ENCODE assay signal across 1 cellular context in the genomic region with DNA sequence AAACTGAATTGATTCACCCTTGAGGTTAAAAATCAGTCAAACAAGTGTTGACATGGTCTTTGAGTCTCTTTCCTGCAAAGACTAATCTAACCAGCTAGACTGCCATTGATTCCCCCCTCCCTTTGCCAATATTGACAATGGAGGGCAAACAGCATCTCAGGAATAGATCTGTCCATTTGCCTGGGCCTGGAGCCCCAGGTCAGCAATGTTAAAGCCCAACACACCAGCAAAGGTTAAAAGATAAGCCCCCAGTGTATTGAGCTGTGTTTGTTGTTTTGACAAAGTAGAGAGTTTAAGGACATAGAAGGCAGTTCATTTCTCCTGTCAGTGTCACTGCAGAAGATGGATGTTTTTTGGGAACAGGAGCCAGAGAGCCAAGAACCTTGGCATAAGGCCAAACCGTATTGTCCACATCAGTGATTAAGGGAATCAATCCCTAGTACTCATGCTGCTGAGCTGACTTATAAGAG.
TF ChIP-seq lines count a peak whose summit lies in the region.

No MANE protein-coding gene starts in this region.

TF ChIP-seq in HepG2, 621 proteins besides CTCF, POLR2A, EP300 and RAD21 (continued from another document and continues in another):
- no peak for TF ChIP-seq ZNF83 (CRISPR knock-in tag; IDR thresholded peaks at IDR 0.05; ENCODE audit: borderline replicate concordance)
- 0 out of 2 replicates have a peak, but pooled peaks have one; percentile 6 for TF ChIP-seq ZNF629 (CRISPR knock-in tag; conservative IDR thresholded peaks at IDR 0.05)
- TF ChIP-seq ZFP37 (CRISPR knock-in tag; IDR thresholded peaks at IDR 0.05; ENCODE audit: borderline replicate concordance), result no peak
- TF ChIP-seq, protein P1, sequence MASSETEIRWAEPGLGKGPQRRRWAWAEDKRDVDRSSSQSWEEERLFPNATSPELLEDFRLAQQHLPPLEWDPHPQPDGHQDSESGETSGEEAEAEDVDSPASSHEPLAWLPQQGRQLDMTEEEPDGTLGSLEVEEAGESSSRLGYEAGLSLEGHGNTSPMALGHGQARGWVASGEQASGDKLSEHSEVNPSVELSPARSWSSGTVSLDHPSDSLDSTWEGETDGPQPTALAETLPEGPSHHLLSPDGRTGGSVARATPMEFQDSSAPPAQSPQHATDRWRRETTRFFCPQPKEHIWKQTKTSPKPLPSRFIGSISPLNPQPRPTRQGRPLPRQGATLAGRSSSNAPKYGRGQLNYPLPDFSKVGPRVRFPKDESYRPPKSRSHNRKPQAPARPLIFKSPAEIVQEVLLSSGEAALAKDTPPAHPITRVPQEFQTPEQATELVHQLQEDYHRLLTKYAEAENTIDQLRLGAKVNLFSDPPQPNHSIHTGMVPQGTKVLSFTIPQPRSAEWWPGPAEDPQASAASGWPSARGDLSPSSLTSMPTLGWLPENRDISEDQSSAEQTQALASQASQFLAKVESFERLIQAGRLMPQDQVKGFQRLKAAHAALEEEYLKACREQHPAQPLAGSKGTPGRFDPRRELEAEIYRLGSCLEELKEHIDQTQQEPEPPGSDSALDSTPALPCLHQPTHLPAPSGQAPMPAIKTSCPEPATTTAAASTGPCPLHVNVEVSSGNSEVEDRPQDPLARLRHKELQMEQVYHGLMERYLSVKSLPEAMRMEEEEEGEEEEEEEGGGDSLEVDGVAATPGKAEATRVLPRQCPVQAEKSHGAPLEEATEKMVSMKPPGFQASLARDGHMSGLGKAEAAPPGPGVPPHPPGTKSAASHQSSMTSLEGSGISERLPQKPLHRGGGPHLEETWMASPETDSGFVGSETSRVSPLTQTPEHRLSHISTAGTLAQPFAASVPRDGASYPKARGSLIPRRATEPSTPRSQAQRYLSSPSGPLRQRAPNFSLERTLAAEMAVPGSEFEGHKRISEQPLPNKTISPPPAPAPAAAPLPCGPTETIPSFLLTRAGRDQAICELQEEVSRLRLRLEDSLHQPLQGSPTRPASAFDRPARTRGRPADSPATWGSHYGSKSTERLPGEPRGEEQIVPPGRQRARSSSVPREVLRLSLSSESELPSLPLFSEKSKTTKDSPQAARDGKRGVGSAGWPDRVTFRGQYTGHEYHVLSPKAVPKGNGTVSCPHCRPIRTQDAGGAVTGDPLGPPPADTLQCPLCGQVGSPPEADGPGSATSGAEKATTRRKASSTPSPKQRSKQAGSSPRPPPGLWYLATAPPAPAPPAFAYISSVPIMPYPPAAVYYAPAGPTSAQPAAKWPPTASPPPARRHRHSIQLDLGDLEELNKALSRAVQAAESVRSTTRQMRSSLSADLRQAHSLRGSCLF (CRISPR knock-in tag; IDR thresholded peaks at IDR 0.05; ENCODE audit: borderline replicate concordance), result no peak
- TF ChIP-seq ZKSCAN1 (IDR thresholded peaks at IDR 0.05; ENCODE audit: low read length), result no peak
- TF ChIP-seq, protein P2, sequence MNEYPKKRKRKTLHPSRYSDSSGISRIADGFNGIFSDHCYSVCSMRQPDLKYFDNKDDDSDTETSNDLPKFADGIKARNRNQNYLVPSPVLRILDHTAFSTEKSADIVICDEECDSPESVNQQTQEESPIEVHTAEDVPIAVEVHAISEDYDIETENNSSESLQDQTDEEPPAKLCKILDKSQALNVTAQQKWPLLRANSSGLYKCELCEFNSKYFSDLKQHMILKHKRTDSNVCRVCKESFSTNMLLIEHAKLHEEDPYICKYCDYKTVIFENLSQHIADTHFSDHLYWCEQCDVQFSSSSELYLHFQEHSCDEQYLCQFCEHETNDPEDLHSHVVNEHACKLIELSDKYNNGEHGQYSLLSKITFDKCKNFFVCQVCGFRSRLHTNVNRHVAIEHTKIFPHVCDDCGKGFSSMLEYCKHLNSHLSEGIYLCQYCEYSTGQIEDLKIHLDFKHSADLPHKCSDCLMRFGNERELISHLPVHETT (CRISPR knock-in tag; conservative IDR thresholded peaks at IDR 0.05), result no peak
- TF ChIP-seq, protein P3, sequence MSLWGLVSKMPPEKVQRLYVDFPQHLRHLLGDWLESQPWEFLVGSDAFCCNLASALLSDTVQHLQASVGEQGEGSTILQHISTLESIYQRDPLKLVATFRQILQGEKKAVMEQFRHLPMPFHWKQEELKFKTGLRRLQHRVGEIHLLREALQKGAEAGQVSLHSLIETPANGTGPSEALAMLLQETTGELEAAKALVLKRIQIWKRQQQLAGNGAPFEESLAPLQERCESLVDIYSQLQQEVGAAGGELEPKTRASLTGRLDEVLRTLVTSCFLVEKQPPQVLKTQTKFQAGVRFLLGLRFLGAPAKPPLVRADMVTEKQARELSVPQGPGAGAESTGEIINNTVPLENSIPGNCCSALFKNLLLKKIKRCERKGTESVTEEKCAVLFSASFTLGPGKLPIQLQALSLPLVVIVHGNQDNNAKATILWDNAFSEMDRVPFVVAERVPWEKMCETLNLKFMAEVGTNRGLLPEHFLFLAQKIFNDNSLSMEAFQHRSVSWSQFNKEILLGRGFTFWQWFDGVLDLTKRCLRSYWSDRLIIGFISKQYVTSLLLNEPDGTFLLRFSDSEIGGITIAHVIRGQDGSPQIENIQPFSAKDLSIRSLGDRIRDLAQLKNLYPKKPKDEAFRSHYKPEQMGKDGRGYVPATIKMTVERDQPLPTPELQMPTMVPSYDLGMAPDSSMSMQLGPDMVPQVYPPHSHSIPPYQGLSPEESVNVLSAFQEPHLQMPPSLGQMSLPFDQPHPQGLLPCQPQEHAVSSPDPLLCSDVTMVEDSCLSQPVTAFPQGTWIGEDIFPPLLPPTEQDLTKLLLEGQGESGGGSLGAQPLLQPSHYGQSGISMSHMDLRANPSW (CRISPR knock-in tag; IDR thresholded peaks at IDR 0.05; ENCODE audit: borderline replicate concordance), result no peak
- peak; percentile 82 for TF ChIP-seq TCF7 (IDR thresholded peaks at IDR 0.05; ENCODE audit: low read depth)
- TF ChIP-seq LCORL (IDR thresholded peaks at IDR 0.05), result peak; percentile 69
- peak; percentile 81; the same call in 1 of the 2 replicates for TF ChIP-seq LCORL (CRISPR knock-in tag; IDR thresholded peaks at IDR 0.05)
- no peak for TF ChIP-seq NR1H2 (CRISPR knock-in tag; IDR thresholded peaks at IDR 0.05; ENCODE audit: borderline replicate concordance, low read depth)
- TF ChIP-seq SNAI1 (CRISPR knock-in tag; IDR thresholded peaks at IDR 0.05; ENCODE audit: borderline replicate concordance), result no peak
- no peak for TF ChIP-seq ZNF160 (CRISPR knock-in tag; IDR thresholded peaks at IDR 0.05)
- TF ChIP-seq NAIF1 (CRISPR knock-in tag; IDR thresholded peaks at IDR 0.05; ENCODE audit: borderline replicate concordance), result no peak
- 0 out of 2 replicates have a peak, but pooled peaks have one; percentile 50 for TF ChIP-seq MBD4 (IDR thresholded peaks at IDR 0.05; ENCODE audit: borderline replicate concordance, low read length)
- no peak for TF ChIP-seq ATM (IDR thresholded peaks at IDR 0.05; ENCODE audit: borderline replicate concordance)
- TF ChIP-seq, protein P4, sequence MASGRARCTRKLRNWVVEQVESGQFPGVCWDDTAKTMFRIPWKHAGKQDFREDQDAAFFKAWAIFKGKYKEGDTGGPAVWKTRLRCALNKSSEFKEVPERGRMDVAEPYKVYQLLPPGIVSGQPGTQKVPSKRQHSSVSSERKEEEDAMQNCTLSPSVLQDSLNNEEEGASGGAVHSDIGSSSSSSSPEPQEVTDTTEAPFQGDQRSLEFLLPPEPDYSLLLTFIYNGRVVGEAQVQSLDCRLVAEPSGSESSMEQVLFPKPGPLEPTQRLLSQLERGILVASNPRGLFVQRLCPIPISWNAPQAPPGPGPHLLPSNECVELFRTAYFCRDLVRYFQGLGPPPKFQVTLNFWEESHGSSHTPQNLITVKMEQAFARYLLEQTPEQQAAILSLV (CRISPR knock-in tag; IDR thresholded peaks at IDR 0.05; ENCODE audit: borderline replicate concordance), result peak; percentile 45; the same call in 1 of the 2 replicates
- no peak for TF ChIP-seq ZNF510 (CRISPR knock-in tag; IDR thresholded peaks at IDR 0.05; ENCODE audit: low read depth)
- no peak for TF ChIP-seq NFRKB (IDR thresholded peaks at IDR 0.05)
- TF ChIP-seq ARNT2 (CRISPR knock-in tag; IDR thresholded peaks at IDR 0.05; ENCODE audit: low read depth), result peak; percentile 67; the same call in 1 of the 2 replicates
- TF ChIP-seq SP140L (CRISPR knock-in tag; IDR thresholded peaks at IDR 0.05; ENCODE audit: borderline replicate concordance), result no peak
- no peak for TF ChIP-seq PHF8 (CRISPR knock-in tag; IDR thresholded peaks at IDR 0.05)
- peak; percentile 58; the same call in 1 of the 2 replicates for TF ChIP-seq RXRA (CRISPR knock-in tag; IDR thresholded peaks at IDR 0.05)
- no peak for TF ChIP-seq ZNF879 (CRISPR knock-in tag; IDR thresholded peaks at IDR 0.05)
- TF ChIP-seq ZNF205 (CRISPR knock-in tag; IDR thresholded peaks at IDR 0.05), result no peak
- no peak for TF ChIP-seq PHF5A (CRISPR knock-in tag; IDR thresholded peaks at IDR 0.05; ENCODE audit: low read depth, unreplicated experiment)
- no peak for TF ChIP-seq ZBTB42 (CRISPR knock-in tag; IDR thresholded peaks at IDR 0.05)
- TF ChIP-seq SAP130 (CRISPR knock-in tag; IDR thresholded peaks at IDR 0.05; ENCODE audit: low read depth), result peak; percentile 53
- TF ChIP-seq RFX3 (CRISPR knock-in tag; IDR thresholded peaks at IDR 0.05), result no peak
- TF ChIP-seq, protein P5, sequence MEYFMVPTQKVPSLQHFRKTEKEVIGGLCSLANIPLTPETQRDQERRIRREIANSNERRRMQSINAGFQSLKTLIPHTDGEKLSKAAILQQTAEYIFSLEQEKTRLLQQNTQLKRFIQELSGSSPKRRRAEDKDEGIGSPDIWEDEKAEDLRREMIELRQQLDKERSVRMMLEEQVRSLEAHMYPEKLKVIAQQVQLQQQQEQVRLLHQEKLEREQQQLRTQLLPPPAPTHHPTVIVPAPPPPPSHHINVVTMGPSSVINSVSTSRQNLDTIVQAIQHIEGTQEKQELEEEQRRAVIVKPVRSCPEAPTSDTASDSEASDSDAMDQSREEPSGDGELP (IDR thresholded peaks at IDR 0.05; ENCODE audit: borderline replicate concordance, low read depth), result peak; percentile 24; the same call in 1 of the 2 replicates
- no peak for TF ChIP-seq HNRNPLL (IDR thresholded peaks at IDR 0.05; ENCODE audit: low read depth, low read length, poor library complexity, severe bottlenecking)
- TF ChIP-seq ZNF878 (CRISPR knock-in tag; IDR thresholded peaks at IDR 0.05), result no peak
- no peak for TF ChIP-seq ZFP62 (CRISPR knock-in tag; IDR thresholded peaks at IDR 0.05)
- TF ChIP-seq, protein P6, sequence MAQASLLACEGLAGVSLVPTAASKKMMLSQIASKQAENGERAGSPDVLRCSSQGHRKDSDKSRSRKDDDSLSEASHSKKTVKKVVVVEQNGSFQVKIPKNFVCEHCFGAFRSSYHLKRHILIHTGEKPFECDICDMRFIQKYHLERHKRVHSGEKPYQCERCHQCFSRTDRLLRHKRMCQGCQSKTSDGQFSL (CRISPR knock-in tag; IDR thresholded peaks at IDR 0.05), result no peak
- TF ChIP-seq ZNF713 (CRISPR knock-in tag; IDR thresholded peaks at IDR 0.05), result no peak
- TF ChIP-seq, protein P7, sequence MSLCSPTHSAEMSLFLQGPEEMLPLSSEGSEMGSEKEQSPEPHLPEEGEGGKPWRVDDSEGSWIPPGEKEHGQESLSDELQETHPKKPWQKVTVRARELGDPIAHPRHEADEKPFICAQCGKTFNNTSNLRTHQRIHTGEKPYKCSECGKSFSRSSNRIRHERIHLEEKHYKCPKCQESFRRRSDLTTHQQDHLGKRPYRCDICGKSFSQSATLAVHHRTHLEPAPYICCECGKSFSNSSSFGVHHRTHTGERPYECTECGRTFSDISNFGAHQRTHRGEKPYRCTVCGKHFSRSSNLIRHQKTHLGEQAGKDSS (CRISPR knock-in tag; IDR thresholded peaks at IDR 0.05; ENCODE audit: borderline replicate concordance, low read depth), result no peak
- no peak for TF ChIP-seq FOXM1 (CRISPR knock-in tag; IDR thresholded peaks at IDR 0.05)
- TF ChIP-seq, protein P8, sequence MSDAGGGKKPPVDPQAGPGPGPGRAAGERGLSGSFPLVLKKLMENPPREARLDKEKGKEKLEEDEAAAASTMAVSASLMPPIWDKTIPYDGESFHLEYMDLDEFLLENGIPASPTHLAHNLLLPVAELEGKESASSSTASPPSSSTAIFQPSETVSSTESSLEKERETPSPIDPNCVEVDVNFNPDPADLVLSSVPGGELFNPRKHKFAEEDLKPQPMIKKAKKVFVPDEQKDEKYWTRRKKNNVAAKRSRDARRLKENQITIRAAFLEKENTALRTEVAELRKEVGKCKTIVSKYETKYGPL (CRISPR knock-in tag; IDR thresholded peaks at IDR 0.05), result no peak
- TF ChIP-seq, protein P9, sequence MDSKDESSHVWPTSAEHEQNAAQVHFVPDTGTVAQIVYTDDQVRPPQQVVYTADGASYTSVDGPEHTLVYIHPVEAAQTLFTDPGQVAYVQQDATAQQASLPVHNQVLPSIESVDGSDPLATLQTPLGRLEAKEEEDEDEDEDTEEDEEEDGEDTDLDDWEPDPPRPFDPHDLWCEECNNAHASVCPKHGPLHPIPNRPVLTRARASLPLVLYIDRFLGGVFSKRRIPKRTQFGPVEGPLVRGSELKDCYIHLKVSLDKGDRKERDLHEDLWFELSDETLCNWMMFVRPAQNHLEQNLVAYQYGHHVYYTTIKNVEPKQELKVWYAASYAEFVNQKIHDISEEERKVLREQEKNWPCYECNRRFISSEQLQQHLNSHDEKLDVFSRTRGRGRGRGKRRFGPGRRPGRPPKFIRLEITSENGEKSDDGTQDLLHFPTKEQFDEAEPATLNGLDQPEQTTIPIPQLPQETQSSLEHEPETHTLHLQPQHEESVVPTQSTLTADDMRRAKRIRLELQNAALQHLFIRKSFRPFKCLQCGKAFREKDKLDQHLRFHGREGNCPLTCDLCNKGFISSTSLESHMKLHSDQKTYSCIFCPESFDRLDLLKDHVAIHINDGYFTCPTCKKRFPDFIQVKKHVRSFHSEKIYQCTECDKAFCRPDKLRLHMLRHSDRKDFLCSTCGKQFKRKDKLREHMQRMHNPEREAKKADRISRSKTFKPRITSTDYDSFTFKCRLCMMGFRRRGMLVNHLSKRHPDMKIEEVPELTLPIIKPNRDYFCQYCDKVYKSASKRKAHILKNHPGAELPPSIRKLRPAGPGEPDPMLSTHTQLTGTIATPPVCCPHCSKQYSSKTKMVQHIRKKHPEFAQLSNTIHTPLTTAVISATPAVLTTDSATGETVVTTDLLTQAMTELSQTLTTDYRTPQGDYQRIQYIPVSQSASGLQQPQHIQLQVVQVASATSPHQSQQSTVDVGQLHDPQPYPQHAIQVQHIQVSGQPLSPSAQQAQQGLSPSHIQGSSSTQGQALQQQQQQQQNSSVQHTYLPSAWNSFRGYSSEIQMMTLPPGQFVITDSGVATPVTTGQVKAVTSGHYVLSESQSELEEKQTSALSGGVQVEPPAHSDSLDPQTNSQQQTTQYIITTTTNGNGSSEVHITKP (CRISPR knock-in tag; IDR thresholded peaks at IDR 0.05; ENCODE audit: low read depth), result peak; percentile 70; the same call in 1 of the 2 replicates
- TF ChIP-seq TEAD2 (CRISPR knock-in tag; IDR thresholded peaks at IDR 0.05), result no peak
- no peak for TF ChIP-seq ZNF446 (CRISPR knock-in tag; IDR thresholded peaks at IDR 0.05)
- no peak for TF ChIP-seq TAF1 (CRISPR knock-in tag; IDR thresholded peaks at IDR 0.05)
